In genomic region chr6:79234150-79235022, GRCh38 we compare ENCODE assay signal across 8 cellular contexts. TPM values are rescaled to one million over a fixed set of nuclear protein-coding genes. Genes with fewer than 3 reads are reported as not detected.
DNase-seq lines count a peak whose midpoint lies in the region; ATAC-seq and TF ChIP-seq lines count a peak whose summit lies in the region.

Gene HMGN3 (minus strand): TSS chr6:79234682.

- peaks cover 7% of the 10 kb centered on the region; the same call in 1 of the 2 replicates for H3K36me3 Mint-ChIP-seq in WTC11

- in situ Hi-C loops in ACHN (cut with HindIII; ENCODE audit: low pct_ligation_motif_present, low pct_unique_long_range_greater_than_20kb, low sequenced_read_pairs): no loop called here

- H3K9me3 Mint-ChIP-seq in WTC11: no peaks in the 10 kb centered on the region

- H3K4me3 ChIP-seq in cardiac fibroblast (replicated peaks in 1 of 2; ENCODE audit: low read depth in 2 of 2, low read length in 2 of 2) (peak within 1 kb of the TSS; percentile 70 to 78), smooth muscle cell (peak within 1 kb of the TSS; percentile 87)

- POLR2A ChIA-PET in WTC11 (lab: Charles Lee): no interaction called here

- H3K36me3 ChIP-seq in smooth muscle cell (ENCODE audit: low read depth): no peaks in the 10 kb centered on the region

- H3K9me3 ChIP-seq in smooth muscle cell (replicated peaks; ENCODE audit: low read depth): no peaks in the 10 kb centered on the region

- peaks cover 19% of the 10 kb centered on the region for H3K4me1 ChIP-seq in smooth muscle cell (ENCODE audit: low read depth)

- 4% methylated on average over 49 of the region's 51 CpGs for WGBS in smooth muscle cell (ENCODE audit: low lambda C conversion rate)

- ATAC-seq in GM18870 (IDR thresholded peaks at IDR 0.05; ENCODE audit: unreplicated experiment): peak; percentile 82
- ATAC-seq in HG03135 (IDR thresholded peaks at IDR 0.05; ENCODE audit: unreplicated experiment): peak; percentile 97
- ATAC-seq in WTC11: peak; percentile 91

- H3K4me2 ChIP-seq in smooth muscle cell: peak within 1 kb of the TSS; percentile 90

- peak within 1 kb of the TSS; percentile 96 for H2AFZ ChIP-seq in smooth muscle cell (ENCODE audit: low read depth)

- H3K4me1 Mint-ChIP-seq in WTC11: peaks cover 38% of the 10 kb centered on the region

- peaks cover 22% of the 10 kb centered on the region for H3F3A ChIP-seq in smooth muscle cell (ENCODE audit: low read depth)

- peaks cover 16% of the 10 kb centered on the region for H3K79me2 ChIP-seq in smooth muscle cell (ENCODE audit: low read depth)

- peak within 1 kb of the TSS; percentile 92 for H3K4me3 Mint-ChIP-seq in WTC11

- H3K27me3 ChIP-seq in smooth muscle cell (ENCODE audit: low read depth): no peaks in the 10 kb centered on the region

- DNase-seq in ACHN (peak; percentile 91), NCI-H2196 treated with DMSO at 0.1 percent for 48 hours (lab: John Stamatoyannopoulos, UW; ENCODE audit: unreplicated experiment) (peak; percentile 94), WTC11 (ENCODE audit: low spot score) (peak; percentile 92), cardiac fibroblast (ENCODE audit: low read depth in 2 of 2) (peak; percentile 94 to 96), iPS-NIHi7 (ENCODE audit: extremely low spot score) (peak; percentile 96), smooth muscle cell (lab: John Stamatoyannopoulos, UW; ENCODE audit: unreplicated experiment) (peak; percentile 74)

- H3K9ac ChIP-seq in smooth muscle cell (ENCODE audit: low read depth): peak within 1 kb of the TSS; percentile 75

- H3K27me3 Mint-ChIP-seq in WTC11 (ENCODE audit: low read depth): no peaks in the 10 kb centered on the region; the same call in none of the 2 replicates

- CTCF ChIA-PET in WTC11 (lab: Charles Lee): no interaction called here

- H3K27ac ChIP-seq in smooth muscle cell (ENCODE audit: low read depth): peak within 1 kb of the TSS; percentile 73

- peak within 1 kb of the TSS; percentile 92 for H3K27ac Mint-ChIP-seq in WTC11

- peaks cover 2% of the 10 kb centered on the region for H4K20me1 ChIP-seq in smooth muscle cell (ENCODE audit: low read depth)

- no peak for TF ChIP-seq CTCF in WTC11 (IDR thresholded peaks at IDR 0.05)
- TF ChIP-seq CTCF in cardiac fibroblast (IDR thresholded peaks at IDR 0.05; ENCODE audit: low read depth, low read length): peak; percentile 4
- TF ChIP-seq CTCF in smooth muscle cell (IDR thresholded peaks at IDR 0.05; ENCODE audit: borderline replicate concordance, insufficient read depth, poor library complexity, severe bottlenecking): no peak

TF ChIP-seq in WTC11, 78 proteins besides CTCF, POLR2A, EP300 and RAD21 (continues in another document):
- peak; percentile 95 for TF ChIP-seq ETV6 (CRISPR knock-in tag; IDR thresholded peaks at IDR 0.05)
- TF ChIP-seq, protein P1, sequence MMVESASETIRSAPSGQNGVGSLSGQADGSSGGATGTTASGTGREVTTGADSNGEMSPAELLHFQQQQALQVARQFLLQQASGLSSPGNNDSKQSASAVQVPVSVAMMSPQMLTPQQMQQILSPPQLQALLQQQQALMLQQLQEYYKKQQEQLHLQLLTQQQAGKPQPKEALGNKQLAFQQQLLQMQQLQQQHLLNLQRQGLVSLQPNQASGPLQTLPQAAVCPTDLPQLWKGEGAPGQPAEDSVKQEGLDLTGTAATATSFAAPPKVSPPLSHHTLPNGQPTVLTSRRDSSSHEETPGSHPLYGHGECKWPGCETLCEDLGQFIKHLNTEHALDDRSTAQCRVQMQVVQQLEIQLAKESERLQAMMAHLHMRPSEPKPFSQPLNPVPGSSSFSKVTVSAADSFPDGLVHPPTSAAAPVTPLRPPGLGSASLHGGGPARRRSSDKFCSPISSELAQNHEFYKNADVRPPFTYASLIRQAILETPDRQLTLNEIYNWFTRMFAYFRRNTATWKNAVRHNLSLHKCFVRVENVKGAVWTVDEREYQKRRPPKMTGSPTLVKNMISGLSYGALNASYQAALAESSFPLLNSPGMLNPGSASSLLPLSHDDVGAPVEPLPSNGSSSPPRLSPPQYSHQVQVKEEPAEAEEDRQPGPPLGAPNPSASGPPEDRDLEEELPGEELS (CRISPR knock-in tag; IDR thresholded peaks at IDR 0.05): peak; percentile 86
- TF ChIP-seq TP53 (CRISPR knock-in tag; IDR thresholded peaks at IDR 0.05): peak; percentile 95
- no peak for TF ChIP-seq HMGA2 (CRISPR knock-in tag; IDR thresholded peaks at IDR 0.05)
- TF ChIP-seq CDX4 (CRISPR knock-in tag; IDR thresholded peaks at IDR 0.05; ENCODE audit: borderline replicate concordance): no peak
- TF ChIP-seq ELF4 (CRISPR knock-in tag; IDR thresholded peaks at IDR 0.05; ENCODE audit: low read depth): no peak
- peak; percentile 80; the same call in 1 of the 2 replicates for TF ChIP-seq CREB1 (CRISPR knock-in tag; IDR thresholded peaks at IDR 0.05)
- TF ChIP-seq, protein P2, sequence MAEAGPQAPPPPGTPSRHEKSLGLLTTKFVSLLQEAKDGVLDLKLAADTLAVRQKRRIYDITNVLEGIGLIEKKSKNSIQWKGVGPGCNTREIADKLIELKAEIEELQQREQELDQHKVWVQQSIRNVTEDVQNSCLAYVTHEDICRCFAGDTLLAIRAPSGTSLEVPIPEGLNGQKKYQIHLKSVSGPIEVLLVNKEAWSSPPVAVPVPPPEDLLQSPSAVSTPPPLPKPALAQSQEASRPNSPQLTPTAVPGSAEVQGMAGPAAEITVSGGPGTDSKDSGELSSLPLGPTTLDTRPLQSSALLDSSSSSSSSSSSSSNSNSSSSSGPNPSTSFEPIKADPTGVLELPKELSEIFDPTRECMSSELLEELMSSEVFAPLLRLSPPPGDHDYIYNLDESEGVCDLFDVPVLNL (CRISPR knock-in tag; IDR thresholded peaks at IDR 0.05; ENCODE audit: borderline replicate concordance, low read depth): no peak
- TF ChIP-seq, protein P3, sequence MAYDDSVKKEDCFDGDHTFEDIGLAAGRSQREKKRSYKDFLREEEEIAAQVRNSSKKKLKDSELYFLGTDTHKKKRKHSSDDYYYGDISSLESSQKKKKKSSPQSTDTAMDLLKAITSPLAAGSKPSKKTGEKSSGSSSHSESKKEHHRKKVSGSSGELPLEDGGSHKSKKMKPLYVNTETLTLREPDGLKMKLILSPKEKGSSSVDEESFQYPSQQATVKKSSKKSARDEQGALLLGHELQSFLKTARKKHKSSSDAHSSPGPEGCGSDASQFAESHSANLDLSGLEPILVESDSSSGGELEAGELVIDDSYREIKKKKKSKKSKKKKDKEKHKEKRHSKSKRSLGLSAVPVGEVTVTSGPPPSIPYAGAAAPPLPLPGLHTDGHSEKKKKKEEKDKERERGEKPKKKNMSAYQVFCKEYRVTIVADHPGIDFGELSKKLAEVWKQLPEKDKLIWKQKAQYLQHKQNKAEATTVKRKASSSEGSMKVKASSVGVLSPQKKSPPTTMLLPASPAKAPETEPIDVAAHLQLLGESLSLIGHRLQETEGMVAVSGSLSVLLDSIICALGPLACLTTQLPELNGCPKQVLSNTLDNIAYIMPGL (CRISPR knock-in tag; IDR thresholded peaks at IDR 0.05): peak; percentile 59
- no peak for TF ChIP-seq ATF3 (CRISPR knock-in tag; conservative IDR thresholded peaks at IDR 0.05)
- TF ChIP-seq FOXJ3 (CRISPR knock-in tag; IDR thresholded peaks at IDR 0.05; ENCODE audit: borderline replicate concordance): no peak
- TF ChIP-seq SP1 (CRISPR knock-in tag; conservative IDR thresholded peaks at IDR 0.05): peak; percentile 84
- 0 out of 2 replicates have a peak, but pooled peaks have one; percentile 20 for TF ChIP-seq PREB (CRISPR knock-in tag; IDR thresholded peaks at IDR 0.05; ENCODE audit: borderline replicate concordance)
- 0 out of 2 replicates have a peak, but pooled peaks have one; percentile 79 for TF ChIP-seq NR3C1 (CRISPR knock-in tag; conservative IDR thresholded peaks at IDR 0.05; ENCODE audit: low read depth)
- peak; percentile 86 for TF ChIP-seq ESRRA (CRISPR knock-in tag; IDR thresholded peaks at IDR 0.05; ENCODE audit: borderline replicate concordance)
- TF ChIP-seq, protein P4, sequence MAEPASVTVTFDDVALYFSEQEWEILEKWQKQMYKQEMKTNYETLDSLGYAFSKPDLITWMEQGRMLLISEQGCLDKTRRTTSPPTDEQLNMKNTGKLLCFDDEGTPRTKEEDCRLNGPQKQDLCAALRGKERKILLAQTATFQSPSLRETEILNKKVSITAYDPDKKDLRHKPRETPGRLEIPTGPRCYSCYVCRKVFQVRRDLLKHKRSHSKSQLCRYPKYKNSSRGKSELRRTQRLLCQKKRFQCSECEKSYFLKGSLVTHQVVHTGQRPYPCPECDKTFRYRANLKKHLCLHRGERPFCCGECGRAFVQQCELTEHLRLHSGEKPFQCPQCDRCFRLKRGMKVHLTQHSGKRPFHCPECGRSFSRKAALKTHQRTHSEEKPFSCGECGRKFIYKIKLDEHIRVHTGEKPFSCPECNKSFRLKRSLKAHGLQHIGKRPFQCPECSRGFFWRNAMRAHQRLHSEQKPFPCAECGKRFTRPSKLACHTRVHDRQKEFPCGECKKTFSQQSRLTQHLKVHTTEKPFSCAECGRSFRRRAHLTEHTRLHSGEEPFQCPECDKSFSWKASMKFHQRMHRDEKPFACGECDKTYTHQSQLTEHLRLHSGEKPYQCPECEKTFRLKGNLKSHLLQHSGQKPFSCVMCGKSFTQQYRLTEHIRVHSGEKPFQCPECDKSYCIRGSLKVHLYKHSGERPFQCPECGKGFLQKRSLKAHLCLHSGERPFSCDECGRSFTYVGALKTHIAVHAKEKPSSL (CRISPR knock-in tag; conservative IDR thresholded peaks at IDR 0.05): no peak
- TF ChIP-seq FOXK1 (CRISPR knock-in tag; IDR thresholded peaks at IDR 0.05): peak; percentile 78

RNA-seq across cellular contexts. Expression of gene HMGN3, which starts in this region (rescaled TPM):
- 151 to 165 TPM (median 155 TPM) in 3 replicates for total RNA-seq in WTC11 (2021)
- total RNA-seq in smooth muscle cell: 75.4 and 94.2 TPM in 2 replicates
- 108 and 124 TPM in 2 replicates for polyA plus RNA-seq in smooth muscle cell

Comparison
In these comparisons a context has a peak if more than half of its experiments do, and no peak if none do; other contexts are left out.
1. Peak in every context shown above with its lines: DNase-seq, ATAC-seq, H3K4me3 ChIP-seq and H3K27ac ChIP-seq.